Comparison of ENCODE assay signal across 35 cellular contexts in genomic region chr1:182134257-182134656, GRCh38.
A peak's percentile ranks its signal among the peaks of the same experiment; 100 is the strongest.
DNase-seq lines count a peak whose midpoint lies in the region; ATAC-seq, FAIRE-seq and TF ChIP-seq lines count a peak whose summit lies in the region.
"Had no signal": no experiment of that assay in that cellular context is flagged by ENCODE, and none has a peak within 500 bp of the region (broad histone marks: within the 10 kb centered on the region; RNA-seq: fewer than 3 reads in every experiment).

No MANE protein-coding gene starts in this region.

- H3K9me3 ChIP-seq in HepG2 (ENCODE audit: low read length): peaks cover 19% of the 10 kb centered on the region
- no peaks in the 10 kb centered on the region for H3K9me3 ChIP-seq in right lobe of liver
- no peaks in the 10 kb centered on the region for H3K9me3 ChIP-seq in HEK293 (ENCODE audit: control insufficient read depth, insufficient read depth, low read depth, low read length)
- peaks cover 9% of the 10 kb centered on the region; the same call in 2 of the 3 replicates for H3K9me3 ChIP-seq in GM12878 (replicated peaks; ENCODE audit: control insufficient read depth, insufficient read depth, low read length)
- H3K9me3 ChIP-seq: BE2C had no signal

- TF ChIP-seq POLR2A in HepG2 (IDR thresholded peaks at IDR 0.05; ENCODE audit: insufficient read depth in 1 of 2, low read depth in 2 of 2, low read length in 2 of 2) (no peak), right lobe of liver (IDR thresholded peaks at IDR 0.05) (no peak), GM12878 (IDR thresholded peaks at IDR 0.05; ENCODE audit: low read depth, low read length) (no peak), erythroblast (IDR thresholded peaks at IDR 0.05; ENCODE audit: low read length) (no peak)

- BruUV-seq in HepG2 (replicated peaks; lab: Mats Ljungman, UMichigan) (no TSS peak), GM12878 (replicated peaks; lab: Mats Ljungman, UMichigan) (no TSS peak)

- DNase-seq in HepG2 (ENCODE audit: low spot score) (no peak), right lobe of liver (no peak), GM12878 (ENCODE audit: low read depth, low spot score) (no peak), erythroblast (lab: John Stamatoyannopoulos, UW) (peak; percentile 9), MV-4-11 (lab: John Stamatoyannopoulos, UW) (no peak), NCI-H2196 treated with DMSO at 0.1 percent for 48 hours (lab: John Stamatoyannopoulos, UW; ENCODE audit: unreplicated experiment) (no peak)
- DNase-seq in activated CD4-positive, alpha-beta T cell treated with anti-CD3 and anti-CD28 coated beads, Interleukin-2, amount 50 U/mL, for 48 hours: no peak
- DNase-seq: 8988T; ACHN; AML-193; BE2C; C1 segment of cervical spinal cord; Caco-2; Calu3; CD4-positive, alpha-beta memory T cell; CD4-positive, alpha-beta T cell; CD4-positive, CD25-positive, alpha-beta regulatory T cell; CD8-positive, alpha-beta memory T cell; CD8-positive, alpha-beta T cell; COR-L47; DMS 273 treated with DMSO at 0.1 percent for 48 hours; DMS153; DMS53; DMS79; DMS79 treated with DMSO at 0.1 percent for 48 hours; DND-41; EL had no signal

- H3K79me2 ChIP-seq in HepG2 (ENCODE audit: insufficient read depth, low read length) (no peaks in the 10 kb centered on the region), GM12878 (ENCODE audit: control insufficient read depth, insufficient read depth, low read length) (no peaks in the 10 kb centered on the region)

- no peaks in the 10 kb centered on the region for H4K20me1 ChIP-seq in HepG2 (ENCODE audit: insufficient read depth, low read length)
- H4K20me1 ChIP-seq in GM12878 (ENCODE audit: control insufficient read depth, insufficient read depth): no peaks in the 10 kb centered on the region
- H4K20me1 ChIP-seq: BLaER1; BLaER1 treated with 17β-estradiol and CSF1 and Interleukin-3, amounts not matched to agents 10 nM and 100 nM had no signal

- ATAC-seq in HepG2 (no peak), right lobe of liver (no peak), GM12878 (no peak)
- ATAC-seq: A549; CD8-positive, alpha-beta T cell had no signal

- H3K27me3 ChIP-seq in HepG2 (ENCODE audit: control insufficient read depth in 1 of 2, insufficient read depth in 2 of 2, low read length in 2 of 2) (no peaks in the 10 kb centered on the region), right lobe of liver (no peaks in the 10 kb centered on the region), GM12878 (replicated peaks in 1 of 2; ENCODE audit: control insufficient read depth in 2 of 2, insufficient read depth in 2 of 2, low read length in 1 of 2) (no peaks in the 10 kb centered on the region)
- H3K27me3 ChIP-seq: BE2C; BLaER1; BLaER1 treated with 17β-estradiol and CSF1 and Interleukin-3, amounts not matched to agents 10 nM and 100 nM had no signal

- H2AFZ ChIP-seq in HepG2 (ENCODE audit: low read length) (no peak overlapping the region), GM12878 (ENCODE audit: control insufficient read depth, low read depth, low read length) (no peak overlapping the region)

- H3K4me1 ChIP-seq in HepG2 (ENCODE audit: insufficient read depth, low read length) (no peaks in the 10 kb centered on the region), right lobe of liver (no peaks in the 10 kb centered on the region), HEK293 (ENCODE audit: control insufficient read depth, insufficient read depth, low read length) (no peaks in the 10 kb centered on the region), GM12878 (ENCODE audit: control insufficient read depth, insufficient read depth, low read length) (no peaks in the 10 kb centered on the region)
- H3K4me1 ChIP-seq: A549, BE2C had no signal

- H3K36me3 ChIP-seq in HepG2 (replicated peaks in 1 of 2; ENCODE audit: control insufficient read depth in 1 of 2, insufficient read depth in 2 of 2, low read length in 2 of 2) (no peaks in the 10 kb centered on the region), right lobe of liver (no peaks in the 10 kb centered on the region), HEK293 (ENCODE audit: control insufficient read depth in 2 of 2, insufficient read depth in 1 of 2, low read length in 2 of 2) (no peaks in the 10 kb centered on the region), GM12878 (ENCODE audit: control insufficient read depth in 2 of 2, insufficient read depth in 2 of 2, low read length in 1 of 2) (no peaks in the 10 kb centered on the region)
- H3K36me3 ChIP-seq: BE2C; BLaER1; BLaER1 treated with 17β-estradiol and CSF1 and Interleukin-3, amounts not matched to agents 10 nM and 100 nM had no signal

- WGBS in HepG2 (ENCODE audit: low lambda C conversion rate): 43% methylated on average over 4 of the region's 4 CpGs
- 79% methylated on average over 4 of the region's 4 CpGs for WGBS in right lobe of liver (ENCODE audit: insufficient coverage, low coverage, low lambda C conversion rate, missing lambda C conversion rate)
- 34% methylated on average over 3 of the region's 4 CpGs for WGBS in GM12878 (ENCODE audit: insufficient coverage, insufficient replicate concordance, low lambda C conversion rate, missing lambda C conversion rate)

- no peak for TF ChIP-seq EP300 in HepG2 (IDR thresholded peaks at IDR 0.05; ENCODE audit: low read depth in 2 of 2, low read length in 2 of 2)
- no peak for TF ChIP-seq EP300 in HepG2 (CRISPR knock-in tag; IDR thresholded peaks at IDR 0.05; ENCODE audit: borderline replicate concordance)
- TF ChIP-seq EP300 in GM12878 (IDR thresholded peaks at IDR 0.05; ENCODE audit: borderline replicate concordance in 1 of 2, control insufficient read depth in 1 of 2, low read depth in 2 of 2, low read length in 2 of 2): no peak

- TF ChIP-seq RAD21 in HepG2 (CRISPR knock-in tag; IDR thresholded peaks at IDR 0.05): no peak
- TF ChIP-seq RAD21 in GM12878 (IDR thresholded peaks at IDR 0.05; ENCODE audit: insufficient read depth, low read depth, low read length): no peak

- no peak for TF ChIP-seq CTCF in HepG2 (CRISPR knock-in tag; IDR thresholded peaks at IDR 0.05)
- no peak for TF ChIP-seq CTCF in right lobe of liver (IDR thresholded peaks at IDR 0.05)
- no peak for TF ChIP-seq CTCF in HEK293 (tag by site-specific recombination; IDR thresholded peaks at IDR 0.05)
- TF ChIP-seq CTCF in GM12878 (IDR thresholded peaks at IDR 0.05 in 2 of 3, conservative IDR thresholded peaks at IDR 0.05 in 1 of 3; ENCODE audit: control insufficient read depth in 2 of 3, extremely low read depth in 1 of 3, insufficient read depth in 1 of 3, low read depth in 3 of 3, low read length in 3 of 3): no peak

- intact Hi-C loops in HepG2 (cut with micrococcal nuclease; ENCODE audit: unreplicated experiment): no loop called here
- intact Hi-C loops in right lobe of liver (cut with DNase I): no loop called here
- intact Hi-C loops in GM12878 (cut with micrococcal nuclease; ENCODE audit: unreplicated experiment): no loop called here

- no peak overlapping the region for H3K27ac ChIP-seq in HepG2 (ENCODE audit: extremely low read length, insufficient read depth, low read length)
- no peak overlapping the region for H3K27ac ChIP-seq in right lobe of liver
- no peak overlapping the region for H3K27ac ChIP-seq in HEK293 (ENCODE audit: extremely low read depth, low read depth, low read length)
- no peak overlapping the region for H3K27ac ChIP-seq in GM12878 (ENCODE audit: control insufficient read depth, insufficient read depth)
- H3K27ac ChIP-seq: 22Rv1; A549; BLaER1; BLaER1 treated with 17β-estradiol and CSF1 and Interleukin-3, amounts not matched to agents 10 nM and 100 nM; C4-2B had no signal

- RAD21 ChIA-PET in GM12878 (lab: Charles Lee; ENCODE audit: unreplicated experiment): no interaction called here

- no peak overlapping the region for H3K9ac ChIP-seq in HepG2 (ENCODE audit: insufficient read depth, low read depth, low read length)
- no peak overlapping the region for H3K9ac ChIP-seq in GM12878 (ENCODE audit: control insufficient read depth, insufficient read depth, low read length)
- H3K9ac ChIP-seq: BLaER1; BLaER1 treated with 17β-estradiol and CSF1 and Interleukin-3, amounts not matched to agents 10 nM and 100 nM had no signal

- POLR2A ChIA-PET in HepG2 (lab: Yijun Ruan, JAX) (no interaction called here), HEK293 (lab: Yijun Ruan, JAX) (no interaction called here), GM12878 (lab: Charles Lee) (no interaction called here)

- in situ Hi-C loops in HepG2 (cut with HindIII; ENCODE audit: extremely low pct_ligation_motif_present, low pct_unique_long_range_greater_than_20kb) (no loop called here), GM12878 (cut with MboI) (no loop called here)

- H3K4me2 ChIP-seq in HepG2 (ENCODE audit: low read depth, low read length) (no peak overlapping the region), GM12878 (ENCODE audit: control insufficient read depth, insufficient read depth) (no peak overlapping the region)
- H3K4me2 ChIP-seq: A549; BLaER1; BLaER1 treated with 17β-estradiol and CSF1 and Interleukin-3, amounts not matched to agents 10 nM and 100 nM had no signal

- FAIRE-seq in HepG2 (lab: Jason Lieb, UNC): no peak
- no peak for FAIRE-seq in GM12878 (lab: Jason Lieb, UNC)
- FAIRE-seq: A204.1, A549, D721Med had no signal

- SMC1A ChIA-PET in GM12878 (lab: Charles Lee; ENCODE audit: uncharacterized antibody, unreplicated experiment): interaction anchor here (3.2 kb wide), 1 partner anchor 262 kb away, joined by 11 read pairs; no protein-coding TSS in a partner anchor

- H3K4me3 ChIP-seq in HepG2 (replicated peaks in 1 of 3; ENCODE audit: insufficient read depth in 1 of 3, low read depth in 2 of 3, low read length in 3 of 3) (no peak overlapping the region), right lobe of liver (no peak overlapping the region), HEK293 (ENCODE audit: low read depth, low read length) (no peak overlapping the region), GM12878 (no peak overlapping the region)
- H3K4me3 ChIP-seq: A549; BLaER1; BLaER1 treated with 17β-estradiol and CSF1 and Interleukin-3, amounts not matched to agents 10 nM and 100 nM had no signal

- CTCF ChIA-PET in HepG2 (lab: Yijun Ruan, JAX; ENCODE audit: low intra/inter-chr PET ratio, low total read pairs) (no interaction called here), HEK293 (lab: Yijun Ruan, JAX) (interaction anchor here (0.6 to 0.8 kb wide), 2 partner anchors 9 to 1234 kb away, joined by 4 read pairs; no protein-coding TSS in a partner anchor), GM12878 (lab: Yijun Ruan, JAX) (interaction anchor here (1.5 kb wide), 1 partner anchor 11 kb away, joined by 4 read pairs; no protein-coding TSS in a partner anchor)

TF ChIP-seq in GM12878, 131 proteins besides CTCF, POLR2A, EP300 and RAD21:
- TF ChIP-seq MTA3 (IDR thresholded peaks at IDR 0.05; ENCODE audit: borderline replicate concordance, low read length) (no peak), CBX5 (IDR thresholded peaks at IDR 0.05; ENCODE audit: low read depth) (peak; percentile 75; the same call in 1 of the 2 replicates)

Comparison
In these comparisons a context has a peak if more than half of its experiments do, and no peak if none do; other contexts are left out.
1. DNase-seq: peak in erythroblast (2 of 2); none in HepG2 (single experiment), right lobe of liver (0 of 3), GM12878 (single experiment), MV-4-11 (single experiment), activated CD4-positive, alpha-beta T cell treated with anti-CD3 and anti-CD28 coated beads, Interleukin-2, amount 50 U/mL, for 48 hours (0 of 2) and NCI-H2196 treated with DMSO at 0.1 percent for 48 hours (single experiment).
2. Of the 63 proteins assayed by ChIP-seq in both HepG2 and HEK293: peak only in HepG2: none; only in HEK293: SETDB1; in both: ZSCAN5A; in neither: 61.